Comparison of ENCODE assay signal across 9 cellular contexts in genomic region chr13:30569901-30570576, GRCh38. TPM values are rescaled to one million over a fixed set of nuclear protein-coding genes. Genes with fewer than 3 reads are reported as not detected.
A peak's percentile ranks its signal among the peaks of the same experiment; 100 is the strongest.
DNase-seq lines count a peak whose midpoint lies in the region; ATAC-seq and TF ChIP-seq lines count a peak whose summit lies in the region.
"Had no signal": no experiment of that assay in that cellular context is flagged by ENCODE, and none has a peak within 500 bp of the region (broad histone marks: within the 10 kb centered on the region; RNA-seq: fewer than 3 reads in every experiment).

No MANE protein-coding gene starts in this region.

- intact Hi-C loops in left lung (cut with DNase I) = no loop called here

- H3K27ac ChIP-seq in left lung = peak overlapping the region; percentile 15 to 42

- TF ChIP-seq CTCF in brain (conservative IDR thresholded peaks at IDR 0.05) (no peak), left lung (IDR thresholded peaks at IDR 0.05) (no peak)

- H3K36me3 ChIP-seq in left lung = no peaks in the 10 kb centered on the region

- ATAC-seq in left lung (peak; percentile 80), GM19463 (IDR thresholded peaks at IDR 0.05; ENCODE audit: unreplicated experiment) (no peak), GM18505 (IDR thresholded peaks at IDR 0.05; ENCODE audit: unreplicated experiment) (no peak)

- H3K4me3 Mint-ChIP-seq in brain = peak overlapping the region in 1 of 5 experiments; percentile 33
- H3K4me3 Mint-ChIP-seq: activated T-cell treated with anti-CD3 and anti-CD28 coated beads, Interleukin-2, amount 50 U/mL, for 4 hours had no signal

- H3K4me1 Mint-ChIP-seq in brain = peaks cover 22% of the 10 kb centered on the region

- peaks cover 0 to 18% of the 10 kb centered on the region in 2 donors for H3K4me1 ChIP-seq in left lung

- H3K27me3 ChIP-seq in left lung = no peaks in the 10 kb centered on the region

- H3K36me3 Mint-ChIP-seq in brain = no peaks in the 10 kb centered on the region

- peak overlapping the region in 3 of 5 experiments; percentile 16 to 77 (median 54) for H3K27ac Mint-ChIP-seq in brain

- H3K4me3 ChIP-seq in left lung = no peak overlapping the region

- H3K27me3 Mint-ChIP-seq in brain = no peaks in the 10 kb centered on the region

- no peak for TF ChIP-seq POLR2A in GM18505 (IDR thresholded peaks at IDR 0.05; ENCODE audit: borderline replicate concordance, extremely low read depth, insufficient read depth, insufficient read length)

- DNase-seq in A172 (ENCODE audit: low spot score) (peak; percentile 90), HS-5 (ENCODE audit: low read depth) (peak; percentile 64), left lung (peak in 1 of 2 donors; percentile 44), NCI-H1105 (lab: John Stamatoyannopoulos, UW) (no peak)
- DNase-seq in central memory CD4-positive, alpha-beta T cell = no peak
- DNase-seq: activated T-cell treated with anti-CD3 and anti-CD28 coated beads, Interleukin-2, amount 50 U/mL, for 4 hours had no signal

- no peaks in the 10 kb centered on the region for H3K9me3 Mint-ChIP-seq in brain
- H3K9me3 Mint-ChIP-seq: activated T-cell treated with anti-CD3 and anti-CD28 coated beads, Interleukin-2, amount 50 U/mL, for 4 hours had no signal

- no peaks in the 10 kb centered on the region for H3K9me3 ChIP-seq in left lung

RNA-seq across cellular contexts. Expression of gene USPL1, which starts 47.7 kb away (rescaled TPM):
- total RNA-seq in A172 (2014; rRNA removed; shearing (Covaris generic)) = 16.8 and 17.0 TPM in 2 replicates
- polyA plus RNA-seq in brain (ENCODE audit: insufficient read depth, low read depth, low replicate concordance) = 4.0 TPM
- total RNA-seq in left lung = 10 to 100 TPM; 12.1 to 14.0 TPM

Comparison
In these comparisons a context has a peak if more than half of its experiments do, and no peak if none do; other contexts are left out.
1. DNase-seq: peak in A172 (single experiment) and HS-5 (single experiment); none in central memory CD4-positive, alpha-beta T cell (single experiment) and NCI-H1105 (single experiment).